8 cellular contexts compared by ENCODE assay signal in genomic region chr1:32394141-32394889, GRCh38. TPM values are rescaled to one million over a fixed set of nuclear protein-coding genes. Genes with fewer than 3 reads are reported as not detected.
DNase-seq lines count a peak whose midpoint lies in the region; ATAC-seq and TF ChIP-seq lines count a peak whose summit lies in the region.

TSS of gene BSDC1 (minus strand) at chr1:32394441. CDS start at chr1:32394414, 27 bp downstream.

- peak within 1 kb of the TSS; percentile 78 for H3K4me3 ChIP-seq in lung

- no peaks in the 10 kb centered on the region for H3K9me3 ChIP-seq in lung (ENCODE audit: control insufficient read depth in 2 of 2, insufficient read depth in 1 of 2, low read length in 1 of 2)

- CTCF ChIA-PET in activated CD8-positive, alpha-beta memory T cell treated with anti-CD3 and anti-CD28 coated beads for 36 hours (lab: Charles Lee), result interaction anchor here (1.0 to 1.4 kb wide), 3 partner anchors 8 to 178 kb away, joined by 3 to 5 read pairs (median 5); no protein-coding TSS in a partner anchor

- POLR2A ChIA-PET in activated CD8-positive, alpha-beta memory T cell treated with anti-CD3 and anti-CD28 coated beads for 36 hours (lab: Charles Lee), result interaction anchor here (0.6 to 3.2 kb wide), 7 partner anchors 22 to 255 kb away, joined by 3 to 11 read pairs (median 4); partner anchors contain the start of genes MARCKSL1 and TXLNA

- H3K4me1 ChIP-seq in lung (ENCODE audit: control insufficient read depth in 2 of 2, insufficient read depth in 2 of 2, low read length in 2 of 2), result peaks cover 7 to 10% of the 10 kb centered on the region in 2 donors

- H3K36me3 ChIP-seq in lung (ENCODE audit: control insufficient read depth in 2 of 2, insufficient read depth in 2 of 2, low read length in 2 of 2), result peaks cover 15 to 16% of the 10 kb centered on the region in 2 donors

- DNase-seq in CMK (ENCODE audit: low read depth) (peak; percentile 100), GM20000 (ENCODE audit: low spot score) (peak; percentile 97), HT-29 (ENCODE audit: low spot score) (peak; percentile 99), NOMO-1 (lab: John Stamatoyannopoulos, UW; ENCODE audit: unreplicated experiment in 2 of 2) (peak; percentile 99), lung (ENCODE audit: low spot score) (peak; percentile 99)
- DNase-seq in effector CD8-positive, alpha-beta T cell (lab: John Stamatoyannopoulos, UW), result peak; percentile 93
- DNase-seq in stimulated activated CD4-positive, alpha-beta T cell treated with anti-CD3 and anti-CD28 coated beads, TNF-alpha, amount 100 ng/mL, for 4 hours (ENCODE audit: low read depth in 3 of 3), result peak; percentile 95 to 97 (median 95)

- TF ChIP-seq CTCF in GM20000 (IDR thresholded peaks at IDR 0.05; ENCODE audit: extremely low read depth, missing control alignments) (no peak), lung (IDR thresholded peaks at IDR 0.05; ENCODE audit: control extremely low read depth, extremely low read depth) (no peak)

- ATAC-seq in lung (ENCODE audit: insufficient read depth, low FRiP score), result peak; percentile 100

- peak within 1 kb of the TSS; percentile 82 to 89 for H3K27ac ChIP-seq in lung (ENCODE audit: low read depth in 1 of 2, low read length in 1 of 2)

- 0 to 1% methylated on average over 47 to 48 of the region's 48 CpGs for WGBS in lung, 2 donors

- H3K27me3 ChIP-seq in lung (ENCODE audit: control insufficient read depth, insufficient read depth), result no peaks in the 10 kb centered on the region

RNA-seq across cellular contexts. Expression of gene BSDC1, which starts in this region (rescaled TPM):
- total RNA-seq in HT-29 (2014; rRNA removed; shearing (Covaris generic)), result 48.3 and 54.4 TPM in 2 replicates
- 10 to 100 TPM; 29.2 to 34.8 TPM for total RNA-seq in activated CD8-positive, alpha-beta memory T cell treated with anti-CD3 and anti-CD28 coated beads for 36 hours
- 10 to 100 TPM; 58.7 to 80.5 TPM for total RNA-seq in lung
- polyA plus RNA-seq in lung, result 10 to 100 TPM; 32.8 to 38.0 TPM

Comparison
In these comparisons a context has a peak if more than half of its experiments do, and no peak if none do; other contexts are left out.
1. Peak in every context shown above with its lines: DNase-seq, ATAC-seq, H3K4me3 ChIP-seq and H3K27ac ChIP-seq.